1 cellular context compared by ENCODE assay signal in the genomic region with DNA sequence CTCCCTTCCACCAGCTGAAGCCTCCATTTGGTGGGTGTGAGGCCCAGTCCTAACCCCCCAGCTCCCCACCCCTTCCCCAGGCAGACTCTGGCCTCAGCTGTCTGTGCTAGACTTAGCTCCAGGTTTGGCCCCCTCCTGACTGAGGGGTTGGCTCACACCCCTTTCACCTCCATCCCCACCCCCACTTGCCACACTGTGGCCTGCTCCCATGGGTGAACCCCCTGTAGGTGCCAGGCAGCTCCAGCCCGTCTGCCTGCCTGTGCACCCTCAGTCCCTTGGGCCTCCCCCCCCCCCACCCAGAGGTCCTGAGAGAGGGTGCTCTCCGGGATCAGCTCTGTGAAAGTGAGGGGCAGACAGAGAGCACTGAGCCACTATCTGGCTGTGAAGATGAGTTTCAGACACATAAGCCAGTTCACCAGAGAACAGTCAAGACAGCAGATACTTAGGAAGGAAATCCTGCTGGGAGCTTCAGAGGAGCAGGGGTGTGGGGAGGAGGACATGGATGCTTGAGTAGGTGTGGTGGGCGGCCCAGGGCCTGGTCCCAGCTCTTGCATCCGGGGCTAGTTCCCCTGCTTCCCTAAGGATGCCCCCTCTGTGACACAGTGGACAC.
TF ChIP-seq lines count a peak whose summit lies in the region.

No MANE protein-coding gene starts in this region.

TF ChIP-seq in endothelial cell of umbilical vein, 7 proteins besides CTCF, POLR2A, EP300 and RAD21:
- TF ChIP-seq MAX (IDR thresholded peaks at IDR 0.05; ENCODE audit: insufficient read depth, insufficient read length) (no peak), EZH2 (IDR thresholded peaks at IDR 0.05; ENCODE audit: borderline replicate concordance, low read depth, low read length, severe bottlenecking) (no peak), FOS (IDR thresholded peaks at IDR 0.05; ENCODE audit: borderline replicate concordance, insufficient read depth, low read length) (no peak), POLR2AphosphoS5 (IDR thresholded peaks at IDR 0.05; ENCODE audit: insufficient read depth, low read depth, low read length) (no peak), JUN (IDR thresholded peaks at IDR 0.05; ENCODE audit: borderline replicate concordance, insufficient read depth, insufficient read length, low read depth) (no peak), GATA2 (IDR thresholded peaks at IDR 0.05; ENCODE audit: insufficient read depth, insufficient read length, low read depth, low read length) (no peak), MYC (IDR thresholded peaks at IDR 0.05; ENCODE audit: low read depth, low read length) (no peak)
